In genomic region chr16:2911580-2912329, GRCh38 we compare ENCODE assay signal across 8 cellular contexts. TPM values are rescaled to one million over a fixed set of nuclear protein-coding genes. Genes with fewer than 3 reads are reported as not detected.
A peak's percentile ranks its signal among the peaks of the same experiment; 100 is the strongest.
DNase-seq lines count a peak whose midpoint lies in the region; ATAC-seq, FAIRE-seq and TF ChIP-seq lines count a peak whose summit lies in the region.

A gene with protein sequence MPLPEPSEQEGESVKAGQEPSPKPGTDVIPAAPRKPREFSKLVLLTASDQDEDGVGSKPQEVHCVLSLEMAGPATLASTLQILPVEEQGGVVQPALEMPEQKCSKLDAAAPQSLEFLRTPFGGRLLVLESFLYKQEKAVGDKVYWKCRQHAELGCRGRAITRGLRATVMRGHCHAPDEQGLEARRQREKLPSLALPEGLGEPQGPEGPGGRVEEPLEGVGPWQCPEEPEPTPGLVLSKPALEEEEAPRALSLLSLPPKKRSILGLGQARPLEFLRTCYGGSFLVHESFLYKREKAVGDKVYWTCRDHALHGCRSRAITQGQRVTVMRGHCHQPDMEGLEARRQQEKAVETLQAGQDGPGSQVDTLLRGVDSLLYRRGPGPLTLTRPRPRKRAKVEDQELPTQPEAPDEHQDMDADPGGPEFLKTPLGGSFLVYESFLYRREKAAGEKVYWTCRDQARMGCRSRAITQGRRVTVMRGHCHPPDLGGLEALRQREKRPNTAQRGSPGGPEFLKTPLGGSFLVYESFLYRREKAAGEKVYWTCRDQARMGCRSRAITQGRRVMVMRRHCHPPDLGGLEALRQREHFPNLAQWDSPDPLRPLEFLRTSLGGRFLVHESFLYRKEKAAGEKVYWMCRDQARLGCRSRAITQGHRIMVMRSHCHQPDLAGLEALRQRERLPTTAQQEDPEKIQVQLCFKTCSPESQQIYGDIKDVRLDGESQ (plus strand): TSS chr16:2911931. CDS start chr16:2929686, 17,755 bp downstream.

- H3K27ac Mint-ChIP-seq in mesothelial cell of epicardium: peak within 1 kb of the TSS; percentile 84

- no peaks in the 10 kb centered on the region for H4K20me1 ChIP-seq in OCI-LY3 (ENCODE audit: insufficient read depth, low read length)

- peaks cover 10% of the 10 kb centered on the region for H3K79me2 ChIP-seq in OCI-LY3 (ENCODE audit: low read length)

- DNase-seq in DMS 273 (lab: John Stamatoyannopoulos, UW; ENCODE audit: unreplicated experiment): peak; percentile 100
- peak; percentile 94 for DNase-seq in HuH-7.5 (ENCODE audit: low spot score)
- DNase-seq in activated CD8-positive, alpha-beta memory T cell treated with anti-CD3 and anti-CD28 coated beads, Interleukin-2, amount 50 U/mL, for 48 hours: peak; percentile 99
- peak; percentile 98 for DNase-seq in mesothelial cell of epicardium (ENCODE audit: low spot score in 2 of 2, unreplicated experiment in 2 of 2)
- peak; percentile 95 to 97 for DNase-seq in stimulated activated CD8-positive, alpha-beta memory T cell treated with anti-CD3 and anti-CD28 coated beads, Interleukin-15, amount 100 ng/mL, for 4 hours (ENCODE audit: low read depth in 2 of 2)

- peak; percentile 84 for ATAC-seq in GM21528 (IDR thresholded peaks at IDR 0.05; ENCODE audit: low FRiP score, unreplicated experiment)

- H3K36me3 Mint-ChIP-seq in mesothelial cell of epicardium: peaks cover 4% of the 10 kb centered on the region

- H3K9me3 ChIP-seq in OCI-LY3 (ENCODE audit: insufficient read depth, low read length): no peaks in the 10 kb centered on the region

- H3K4me1 Mint-ChIP-seq in mesothelial cell of epicardium: peaks cover 13% of the 10 kb centered on the region

- peaks cover 10% of the 10 kb centered on the region for H3K4me1 ChIP-seq in OCI-LY3 (ENCODE audit: low read length)

- H3K4me2 ChIP-seq in OCI-LY3 (ENCODE audit: low read length): peak within 1 kb of the TSS; percentile 99

- peak within 1 kb of the TSS; percentile 91 for H3K4me3 ChIP-seq in OCI-LY3 (ENCODE audit: low read length)

- FAIRE-seq in endometrium (lab: Jason Lieb, UNC): peak; percentile 26

- no peak within 1 kb of the TSS; the same call in 1 of the 2 replicates for H3K27ac ChIP-seq in OCI-LY3 (ENCODE audit: low read length)

- H3K36me3 ChIP-seq in OCI-LY3 (replicated peaks; ENCODE audit: low read depth, low read length): peaks cover 8% of the 10 kb centered on the region

- H3K27me3 Mint-ChIP-seq in mesothelial cell of epicardium (ENCODE audit: low read depth): no peaks in the 10 kb centered on the region

- TF ChIP-seq CTCF in OCI-LY3 (IDR thresholded peaks at IDR 0.05; ENCODE audit: low read depth, low read length) (no peak), mesothelial cell of epicardium (IDR thresholded peaks at IDR 0.05; ENCODE audit: unreplicated experiment) (no peak)

- no peaks in the 10 kb centered on the region; the same call in 1 of the 2 replicates for H3K27me3 ChIP-seq in OCI-LY3 (ENCODE audit: low read depth, low read length)

- H3K9me3 Mint-ChIP-seq in mesothelial cell of epicardium: no peaks in the 10 kb centered on the region

- peak within 1 kb of the TSS; percentile 89 for H3K4me3 Mint-ChIP-seq in mesothelial cell of epicardium

- peak within 1 kb of the TSS; percentile 97 for H2AFZ ChIP-seq in OCI-LY3 (ENCODE audit: low read depth, low read length)

- peak within 1 kb of the TSS; percentile 73 for H3K9ac ChIP-seq in OCI-LY3 (ENCODE audit: low read length)

RNA-seq across cellular contexts. Expression of the gene that starts here (rescaled TPM):
- 25.9 to 29.4 TPM (median 29.0 TPM) in 3 replicates for total RNA-seq in mesothelial cell of epicardium
